Comparison of ENCODE assay signal across 11 cellular contexts in the genomic region with DNA sequence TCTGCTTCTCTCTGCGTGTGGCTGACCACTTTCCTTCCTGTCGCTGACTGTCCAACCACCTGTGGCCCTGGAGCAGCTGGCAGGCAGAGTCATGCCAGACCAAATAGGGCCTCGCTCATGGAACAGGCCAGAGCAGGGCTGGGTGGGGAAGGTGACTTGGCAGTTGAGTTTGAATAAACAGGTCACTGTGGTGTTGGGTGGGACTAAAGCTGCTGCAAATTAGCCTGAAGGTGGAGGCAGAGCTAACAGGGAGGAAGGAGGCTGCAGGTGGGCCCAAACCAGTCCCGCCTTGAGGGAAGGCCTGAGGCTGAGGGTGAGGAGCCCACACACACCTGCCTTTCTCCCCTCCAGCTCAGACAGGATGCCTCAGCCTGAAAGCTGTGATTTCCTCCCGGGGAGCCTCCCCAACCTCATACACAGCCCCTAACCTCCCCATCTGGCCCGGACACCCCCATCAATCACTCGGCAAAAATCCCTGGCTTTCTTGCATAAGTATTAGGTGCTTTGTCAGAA.
DNase-seq lines count a peak whose midpoint lies in the region; ATAC-seq and TF ChIP-seq lines count a peak whose summit lies in the region.
"Had no signal": no experiment of that assay in that cellular context is flagged by ENCODE, and none has a peak within 500 bp of the region (broad histone marks: within the 10 kb centered on the region; RNA-seq: fewer than 3 reads in every experiment).

No MANE protein-coding gene starts in this region.

- H3K4me3 ChIP-seq in Peyer's patch: no peak overlapping the region
- H3K4me3 ChIP-seq in hepatocyte: no peak overlapping the region
- no peak overlapping the region for H3K4me3 ChIP-seq in transverse colon
- H3K4me3 ChIP-seq: SK-N-MC, thyroid gland had no signal

- TF ChIP-seq EP300 in transverse colon (IDR thresholded peaks at IDR 0.05; ENCODE audit: low read depth): no peak

- WGBS in hepatocyte (ENCODE audit: low lambda C conversion rate, missing lambda C conversion rate): 84% methylated on average over 7 of the region's 7 CpGs
- WGBS in transverse colon (ENCODE audit: low coverage in 1 of 2), 2 donors: 59% methylated on average over 7 of the region's 7 CpGs; no CpG with 5 or more reads in 1 of the 2 donors

- POLR2A ChIA-PET in activated naive CD8-positive, alpha-beta T cell treated with anti-CD3 and anti-CD28 coated beads, Interleukin-2, amount 10 ng/mL, durations not matched to agents 7 days and 5 days (lab: Charles Lee): no interaction called here
- POLR2A ChIA-PET in GM10248 (lab: Yijun Ruan, JAX): no interaction called here

- TF ChIP-seq CTCF in Peyer's patch (IDR thresholded peaks at IDR 0.05): no peak
- TF ChIP-seq CTCF in hepatocyte (IDR thresholded peaks at IDR 0.05; ENCODE audit: poor library complexity): no peak
- no peak for TF ChIP-seq CTCF in transverse colon (IDR thresholded peaks at IDR 0.05)
- TF ChIP-seq CTCF in GM10248 (IDR thresholded peaks at IDR 0.05; ENCODE audit: control extremely low read depth, extremely low read depth, low read depth, missing control alignments): no peak

- peaks cover 32% of the 10 kb centered on the region for H3K4me1 Mint-ChIP-seq in activated naive CD8-positive, alpha-beta T cell treated with anti-CD3 and anti-CD28 coated beads, Interleukin-2, amount 10 ng/mL, durations not matched to agents 7 days and 5 days
- H3K4me1 Mint-ChIP-seq in activated naive CD8-positive, alpha-beta T cell treated with anti-CD3 and anti-CD28 coated beads for 36 hours: peaks cover 5% of the 10 kb centered on the region

- no peaks in the 10 kb centered on the region for H3K79me2 ChIP-seq in hepatocyte

- in situ Hi-C loops in transverse colon (cut with MboI; ENCODE audit: low pct_ligation_motif_present in 1 of 4, low pct_unique_long_range_greater_than_20kb in 1 of 4, low sequenced_read_pairs in 3 of 4): no loop called here

- no peaks in the 10 kb centered on the region for H4K20me1 ChIP-seq in hepatocyte (ENCODE audit: insufficient read depth, poor library complexity, severe bottlenecking)

- DNase-seq in activated naive CD8-positive, alpha-beta T cell treated with anti-CD3 and anti-CD28 coated beads, Interleukin-2, amount 10 ng/mL, durations not matched to agents 7 days and 5 days: peak; percentile 51
- no peak for DNase-seq in activated naive CD8-positive, alpha-beta T cell treated with anti-CD3 and anti-CD28 coated beads for 36 hours
- DNase-seq in Peyer's patch: peak in 2 of 3 donors; percentile 56 to 59
- DNase-seq in hepatocyte (ENCODE audit: low spot score): no peak
- peak; percentile 48 for DNase-seq in transverse colon
- no peak for DNase-seq in NCI-H345 treated with DMSO at 0.1 percent for 48 hours (lab: John Stamatoyannopoulos, UW; ENCODE audit: unreplicated experiment)
- DNase-seq in GM19238 (ENCODE audit: insufficient read length, low spot score): no peak
- no peak for DNase-seq in GM10248 (ENCODE audit: extremely low spot score)
- DNase-seq: NCI-H1930, thyroid gland had no signal

- no peak overlapping the region for H3K27ac ChIP-seq in Peyer's patch
- H3K27ac ChIP-seq in hepatocyte: peak overlapping the region; percentile 59
- H3K27ac ChIP-seq in transverse colon: peak overlapping the region in 2 of 4 donors; percentile 27 to 48
- H3K27ac ChIP-seq: SK-N-MC, thyroid gland had no signal

- H3K9me3 ChIP-seq in Peyer's patch (no peaks in the 10 kb centered on the region), hepatocyte (ENCODE audit: low read depth) (no peaks in the 10 kb centered on the region), transverse colon (no peaks in the 10 kb centered on the region)
- H3K9me3 ChIP-seq: thyroid gland had no signal

- H3K27me3 Mint-ChIP-seq in activated naive CD8-positive, alpha-beta T cell treated with anti-CD3 and anti-CD28 coated beads, Interleukin-2, amount 10 ng/mL, durations not matched to agents 7 days and 5 days: peaks cover 2% of the 10 kb centered on the region
- H3K27me3 Mint-ChIP-seq in activated naive CD8-positive, alpha-beta T cell treated with anti-CD3 and anti-CD28 coated beads for 36 hours: no peaks in the 10 kb centered on the region

- H3K9me3 Mint-ChIP-seq in activated naive CD8-positive, alpha-beta T cell treated with anti-CD3 and anti-CD28 coated beads, Interleukin-2, amount 10 ng/mL, durations not matched to agents 7 days and 5 days: no peaks in the 10 kb centered on the region
- H3K9me3 Mint-ChIP-seq in activated naive CD8-positive, alpha-beta T cell treated with anti-CD3 and anti-CD28 coated beads for 36 hours: no peaks in the 10 kb centered on the region

- intact Hi-C loops in transverse colon (cut with DNase I; ENCODE audit: low total_unique reads): no loop called here

- no peak overlapping the region for H2AFZ ChIP-seq in hepatocyte

- CTCF ChIA-PET in GM10248 (lab: Yijun Ruan, JAX): interaction anchor here (1.3 kb wide), 1 partner anchor 11 kb away, joined by 4 read pairs; no protein-coding TSS in a partner anchor

- H3K9me2 ChIP-seq in hepatocyte (replicated peaks; ENCODE audit: insufficient read depth): no peaks in the 10 kb centered on the region

- H3K4me2 ChIP-seq in hepatocyte: no peak overlapping the region

- H3K36me3 Mint-ChIP-seq in activated naive CD8-positive, alpha-beta T cell treated with anti-CD3 and anti-CD28 coated beads, Interleukin-2, amount 10 ng/mL, durations not matched to agents 7 days and 5 days: peaks cover 2% of the 10 kb centered on the region
- no peaks in the 10 kb centered on the region for H3K36me3 Mint-ChIP-seq in activated naive CD8-positive, alpha-beta T cell treated with anti-CD3 and anti-CD28 coated beads for 36 hours

- peak overlapping the region; percentile 31 for H3K4me3 Mint-ChIP-seq in activated naive CD8-positive, alpha-beta T cell treated with anti-CD3 and anti-CD28 coated beads, Interleukin-2, amount 10 ng/mL, durations not matched to agents 7 days and 5 days
- no peak overlapping the region for H3K4me3 Mint-ChIP-seq in activated naive CD8-positive, alpha-beta T cell treated with anti-CD3 and anti-CD28 coated beads for 36 hours

- peak; percentile 75 for ATAC-seq in activated naive CD8-positive, alpha-beta T cell treated with anti-CD3 and anti-CD28 coated beads, Interleukin-2, amount 10 ng/mL, durations not matched to agents 7 days and 5 days (ENCODE audit: low read depth)

- H3K4me1 ChIP-seq in Peyer's patch (no peaks in the 10 kb centered on the region), hepatocyte (ENCODE audit: insufficient read depth) (peaks cover 7% of the 10 kb centered on the region), transverse colon (peaks cover 0 to 4% (median 0%) of the 10 kb centered on the region in 4 donors)
- H3K4me1 ChIP-seq: thyroid gland had no signal

- H3K27me3 ChIP-seq in Peyer's patch (no peaks in the 10 kb centered on the region), hepatocyte (no peaks in the 10 kb centered on the region), transverse colon (no peaks in the 10 kb centered on the region)
- H3K27me3 ChIP-seq: thyroid gland had no signal

- TF ChIP-seq POLR2A in Peyer's patch (IDR thresholded peaks at IDR 0.05) (no peak), transverse colon (IDR thresholded peaks at IDR 0.05) (no peak)

- H3K36me3 ChIP-seq in Peyer's patch: no peaks in the 10 kb centered on the region
- no peaks in the 10 kb centered on the region for H3K36me3 ChIP-seq in hepatocyte (replicated peaks; ENCODE audit: insufficient read depth, low read depth)
- H3K36me3 ChIP-seq in transverse colon: no peaks in the 10 kb centered on the region
- H3K36me3 ChIP-seq: thyroid gland had no signal

- H3K27ac Mint-ChIP-seq in activated naive CD8-positive, alpha-beta T cell treated with anti-CD3 and anti-CD28 coated beads, Interleukin-2, amount 10 ng/mL, durations not matched to agents 7 days and 5 days: peak overlapping the region; percentile 72
- H3K27ac Mint-ChIP-seq in activated naive CD8-positive, alpha-beta T cell treated with anti-CD3 and anti-CD28 coated beads for 36 hours: no peak overlapping the region

Comparison
In these comparisons a context has a peak if more than half of its experiments do, and no peak if none do; other contexts are left out.
1. DNase-seq: peak in activated naive CD8-positive, alpha-beta T cell treated with anti-CD3 and anti-CD28 coated beads, Interleukin-2, amount 10 ng/mL, durations not matched to agents 7 days and 5 days (single experiment), Peyer's patch (2 of 3) and transverse colon (single experiment); none in activated naive CD8-positive, alpha-beta T cell treated with anti-CD3 and anti-CD28 coated beads for 36 hours (single experiment), hepatocyte (single experiment), NCI-H345 treated with DMSO at 0.1 percent for 48 hours (single experiment), GM19238 (single experiment) and GM10248 (single experiment).